In genomic region chr15:41493205-41493901, GRCh38 we compare ENCODE assay signal across 1 cellular context.
TF ChIP-seq lines count a peak whose summit lies in the region.

Gene ITPKA (plus strand): TSS chr15:41493874. CDS start chr15:41493928, 54 bp downstream.

TF ChIP-seq in HepG2, 621 proteins besides CTCF, POLR2A, EP300 and RAD21 (continued from another document and continues in another):
- TF ChIP-seq REST (IDR thresholded peaks at IDR 0.05; ENCODE audit: borderline replicate concordance in 1 of 2, low read depth in 1 of 2, low read length in 2 of 2): 0 out of 4 replicates have a peak, but pooled peaks of 1 of the 2 experiments have one; percentile 28
- no peak for TF ChIP-seq NONO (IDR thresholded peaks at IDR 0.05)
- peak; percentile 61 for TF ChIP-seq NONO (CRISPR knock-in tag; conservative IDR thresholded peaks at IDR 0.05)
- TF ChIP-seq SALL2 (CRISPR knock-in tag; IDR thresholded peaks at IDR 0.05): peak; percentile 57; the same call in 1 of the 2 replicates
- peak; percentile 67; the same call in 1 of the 2 replicates for TF ChIP-seq SP5 (CRISPR knock-in tag; IDR thresholded peaks at IDR 0.05; ENCODE audit: borderline replicate concordance, low read depth)
- TF ChIP-seq ZC3H4 (CRISPR knock-in tag; IDR thresholded peaks at IDR 0.05; ENCODE audit: borderline replicate concordance): no peak
- TF ChIP-seq REPIN1 (CRISPR knock-in tag; IDR thresholded peaks at IDR 0.05; ENCODE audit: borderline replicate concordance, low read depth): peak; percentile 46; the same call in 1 of the 2 replicates
- TF ChIP-seq ZSCAN20 (CRISPR knock-in tag; IDR thresholded peaks at IDR 0.05; ENCODE audit: borderline replicate concordance): 0 out of 2 replicates have a peak, but pooled peaks have one; percentile 34
- TF ChIP-seq ZNF12 (CRISPR knock-in tag; IDR thresholded peaks at IDR 0.05): peak; percentile 57; the same call in 1 of the 2 replicates
- no peak for TF ChIP-seq TGIF2 (CRISPR knock-in tag; IDR thresholded peaks at IDR 0.05)
- TF ChIP-seq ZC3H13 (CRISPR knock-in tag; IDR thresholded peaks at IDR 0.05): peak; percentile 74; the same call in 1 of the 2 replicates
- peak; percentile 79 for TF ChIP-seq AGO2 (optimal IDR thresholded peaks at IDR 0.05; ENCODE audit: low read depth, low read length)
- no peak for TF ChIP-seq HNRNPH1 (optimal IDR thresholded peaks at IDR 0.05; ENCODE audit: low read depth, low read length)
- peak; percentile 22; the same call in 1 of the 2 replicates for TF ChIP-seq GATAD1 (CRISPR knock-in tag; IDR thresholded peaks at IDR 0.05)
- peak; percentile 83; the same call in 1 of the 2 replicates for TF ChIP-seq ZNF775 (CRISPR knock-in tag; IDR thresholded peaks at IDR 0.05; ENCODE audit: borderline replicate concordance)
- TF ChIP-seq ZNF761 (CRISPR knock-in tag; conservative IDR thresholded peaks at IDR 0.05): peak; percentile 77; the same call in 1 of the 2 replicates
- no peak for TF ChIP-seq CBX1 (IDR thresholded peaks at IDR 0.05; ENCODE audit: low read depth)
- TF ChIP-seq GABPA (IDR thresholded peaks at IDR 0.05; ENCODE audit: low read depth, low read length): no peak
- TF ChIP-seq GABPA (CRISPR knock-in tag; IDR thresholded peaks at IDR 0.05; ENCODE audit: low read depth): 0 out of 2 replicates have a peak, but pooled peaks have one; percentile 18
- TF ChIP-seq ARID4A (CRISPR knock-in tag; IDR thresholded peaks at IDR 0.05; ENCODE audit: borderline replicate concordance): peak; percentile 78
- TF ChIP-seq HMGXB4 (CRISPR knock-in tag; IDR thresholded peaks at IDR 0.05; ENCODE audit: borderline replicate concordance in 1 of 2, low read depth in 1 of 2): peak; percentile 73 to 78; a peak in 1 of 4 replicates
- 0 out of 2 replicates have a peak, but pooled peaks have one; percentile 22 for TF ChIP-seq ZNF768 (CRISPR knock-in tag; IDR thresholded peaks at IDR 0.05)
- peak; percentile 42 for TF ChIP-seq YY1 (IDR thresholded peaks at IDR 0.05; ENCODE audit: insufficient read depth, insufficient replicate concordance, low read depth, low read length)
- peak; percentile 45; the same call in 1 of the 2 replicates for TF ChIP-seq HDAC2 (CRISPR knock-in tag; IDR thresholded peaks at IDR 0.05)
- TF ChIP-seq PPARG (CRISPR knock-in tag; conservative IDR thresholded peaks at IDR 0.05): peak; percentile 10; the same call in 1 of the 2 replicates
- peak; percentile 65; the same call in 1 of the 2 replicates for TF ChIP-seq HIVEP1 (CRISPR knock-in tag; IDR thresholded peaks at IDR 0.05)
- TF ChIP-seq ZSCAN31 (CRISPR knock-in tag; IDR thresholded peaks at IDR 0.05; ENCODE audit: low read depth): peak; percentile 5; the same call in 1 of the 2 replicates
- peak; percentile 35; the same call in 1 of the 2 replicates for TF ChIP-seq MXD4 (CRISPR knock-in tag; IDR thresholded peaks at IDR 0.05)
- peak; percentile 93; the same call in 1 of the 2 replicates for TF ChIP-seq SNAPC5 (CRISPR knock-in tag; IDR thresholded peaks at IDR 0.05; ENCODE audit: borderline replicate concordance)
- TF ChIP-seq CHD4 (IDR thresholded peaks at IDR 0.05; ENCODE audit: borderline replicate concordance, low read length): no peak
- peak; percentile 27 for TF ChIP-seq HNRNPK (IDR thresholded peaks at IDR 0.05; ENCODE audit: low read depth, low read length, poor library complexity, severe bottlenecking)
- TF ChIP-seq ZBTB3 (CRISPR knock-in tag; IDR thresholded peaks at IDR 0.05; ENCODE audit: borderline replicate concordance, low read depth): peak; percentile 56; the same call in 1 of the 2 replicates
- TF ChIP-seq POLR2G (IDR thresholded peaks at IDR 0.05; ENCODE audit: low read depth, low read length): peak; percentile 87
- no peak for TF ChIP-seq PRPF4 (IDR thresholded peaks at IDR 0.05; ENCODE audit: low read depth, low read length, poor library complexity, severe bottlenecking)
- 0 out of 2 replicates have a peak, but pooled peaks have one; percentile 13 for TF ChIP-seq PHF20 (CRISPR knock-in tag; IDR thresholded peaks at IDR 0.05)
- TF ChIP-seq ZBTB7B (CRISPR knock-in tag; IDR thresholded peaks at IDR 0.05): peak; percentile 62
- TF ChIP-seq ZNF788 (CRISPR knock-in tag; IDR thresholded peaks at IDR 0.05; ENCODE audit: borderline replicate concordance): peak; percentile 50; the same call in 1 of the 2 replicates
- TF ChIP-seq ZBTB43 (CRISPR knock-in tag; conservative IDR thresholded peaks at IDR 0.05): no peak
- TF ChIP-seq PITX1 (CRISPR knock-in tag; IDR thresholded peaks at IDR 0.05): peak; percentile 61
- peak; percentile 28; the same call in 1 of the 2 replicates for TF ChIP-seq ZNF598 (CRISPR knock-in tag; IDR thresholded peaks at IDR 0.05; ENCODE audit: borderline replicate concordance)
- TF ChIP-seq ZNF350 (CRISPR knock-in tag; IDR thresholded peaks at IDR 0.05; ENCODE audit: borderline replicate concordance, low read depth): peak; percentile 57; the same call in 1 of the 2 replicates
- peak; percentile 55; the same call in 1 of the 2 replicates for TF ChIP-seq ZNF276 (CRISPR knock-in tag; IDR thresholded peaks at IDR 0.05; ENCODE audit: low read depth)
- TF ChIP-seq ZNF790 (CRISPR knock-in tag; IDR thresholded peaks at IDR 0.05; ENCODE audit: borderline replicate concordance): no peak
- peak; percentile 55; the same call in 1 of the 2 replicates for TF ChIP-seq ZNF580 (CRISPR knock-in tag; IDR thresholded peaks at IDR 0.05; ENCODE audit: borderline replicate concordance, low read depth)
- TF ChIP-seq NCOA1 (CRISPR knock-in tag; IDR thresholded peaks at IDR 0.05): no peak
- peak; percentile 78; the same call in 1 of the 2 replicates for TF ChIP-seq ZNF280D (CRISPR knock-in tag; IDR thresholded peaks at IDR 0.05)
- no peak for TF ChIP-seq CEBPB (IDR thresholded peaks at IDR 0.05; ENCODE audit: borderline replicate concordance, low read depth, low read length)
- TF ChIP-seq KAT7 (CRISPR knock-in tag; IDR thresholded peaks at IDR 0.05; ENCODE audit: borderline replicate concordance): 0 out of 2 replicates have a peak, but pooled peaks have one; percentile 19
- TF ChIP-seq KDM5B (CRISPR knock-in tag; IDR thresholded peaks at IDR 0.05; ENCODE audit: borderline replicate concordance): peak; percentile 24; the same call in 1 of the 2 replicates
- no peak for TF ChIP-seq BRD4 (CRISPR knock-in tag; IDR thresholded peaks at IDR 0.05)
